9 cellular contexts compared by ENCODE assay signal in genomic region chr6:144559865-144560603, GRCh38.
DNase-seq lines count a peak whose midpoint lies in the region; ATAC-seq, FAIRE-seq and TF ChIP-seq lines count a peak whose summit lies in the region.
"Had no signal": no experiment of that assay in that cellular context is flagged by ENCODE, and none has a peak within 500 bp of the region (broad histone marks: within the 10 kb centered on the region; RNA-seq: fewer than 3 reads in every experiment).

No MANE protein-coding gene starts in this region.

- DNase-seq in H4 (ENCODE audit: low spot score) (peak; percentile 3), T-cell (peak in 18 of 34 experiments; percentile 1 to 33 (median 13)), coronary artery (ENCODE audit: low spot score) (no peak), pancreas (no peak), midbrain (lab: John Stamatoyannopoulos, UW) (no peak), substantia nigra (lab: John Stamatoyannopoulos, UW) (no peak), NCI-H128 (lab: John Stamatoyannopoulos, UW; ENCODE audit: unreplicated experiment) (no peak)

- no peaks in the 10 kb centered on the region for H3K9me3 Mint-ChIP-seq in T-cell

- FAIRE-seq in pancreas (lab: Jason Lieb, UNC), result no peak

- no peaks in the 10 kb centered on the region for H3K27me3 Mint-ChIP-seq in T-cell

- peaks cover 33% of the 10 kb centered on the region for H3K36me3 Mint-ChIP-seq in T-cell

- no peaks in the 10 kb centered on the region for H3K9me3 ChIP-seq in pancreas

- H3K4me3 ChIP-seq in coronary artery (peak overlapping the region; percentile 4), pancreas (no peak overlapping the region)
- H3K4me3 ChIP-seq: SK-N-MC had no signal

- intact Hi-C loops in pancreas (cut with DNase I), result no loop called here

- no peak overlapping the region for H3K27ac ChIP-seq in coronary artery
- peak overlapping the region in 1 of 4 donors; percentile 4 for H3K27ac ChIP-seq in pancreas
- no peak overlapping the region for H3K27ac ChIP-seq in substantia nigra (ENCODE audit: low read depth, low read length, poor library complexity, severe bottlenecking)
- H3K27ac ChIP-seq: SK-N-MC had no signal

- CTCF ChIA-PET in T-cell (lab: Charles Lee), result interaction anchor here in 1 of 2 donors (1.3 kb wide), 1 partner anchor 23 kb away, joined by 4 read pairs; no protein-coding TSS in a partner anchor

- H3K4me1 ChIP-seq in pancreas, result no peaks in the 10 kb centered on the region

- TF ChIP-seq CTCF in coronary artery (IDR thresholded peaks at IDR 0.05) (no peak), pancreas (IDR thresholded peaks at IDR 0.05) (no peak)

- H3K27me3 ChIP-seq in pancreas, result no peaks in the 10 kb centered on the region

- ATAC-seq in T-cell (replicated peaks in 1 of 4) (peak; percentile 90 to 96 (median 94)), pancreas (peak in 3 of 4 donors; percentile 23 to 57 (median 55)), HG02678 (IDR thresholded peaks at IDR 0.05; ENCODE audit: unreplicated experiment) (no peak)

- H3K4me3 Mint-ChIP-seq in T-cell, result peak overlapping the region; percentile 55 to 79 (median 71)

- peak overlapping the region; percentile 84 to 93 for H3K27ac Mint-ChIP-seq in T-cell

- POLR2A ChIA-PET in T-cell (lab: Charles Lee), result interaction anchor here in 1 of 2 donors (0.6 kb wide), 1 partner anchor 13 kb away, joined by 3 read pairs; no protein-coding TSS in a partner anchor

- WGBS in pancreas, 2 donors, result 62 to 79% methylated on average over 8 of the region's 8 CpGs

- peaks cover 0 to 24% (median 8%) of the 10 kb centered on the region in 3 donors for H3K36me3 ChIP-seq in pancreas

- peaks cover 19 to 29% (median 28%) of the 10 kb centered on the region in 3 donors for H3K4me1 Mint-ChIP-seq in T-cell

Comparison
In these comparisons a context has a peak if more than half of its experiments do, and no peak if none do; other contexts are left out.
1. DNase-seq: peak in H4 (single experiment) and T-cell (18 of 34); none in coronary artery (single experiment), pancreas (0 of 6), midbrain (single experiment), substantia nigra (0 of 49) and NCI-H128 (single experiment).